In the genomic region with DNA sequence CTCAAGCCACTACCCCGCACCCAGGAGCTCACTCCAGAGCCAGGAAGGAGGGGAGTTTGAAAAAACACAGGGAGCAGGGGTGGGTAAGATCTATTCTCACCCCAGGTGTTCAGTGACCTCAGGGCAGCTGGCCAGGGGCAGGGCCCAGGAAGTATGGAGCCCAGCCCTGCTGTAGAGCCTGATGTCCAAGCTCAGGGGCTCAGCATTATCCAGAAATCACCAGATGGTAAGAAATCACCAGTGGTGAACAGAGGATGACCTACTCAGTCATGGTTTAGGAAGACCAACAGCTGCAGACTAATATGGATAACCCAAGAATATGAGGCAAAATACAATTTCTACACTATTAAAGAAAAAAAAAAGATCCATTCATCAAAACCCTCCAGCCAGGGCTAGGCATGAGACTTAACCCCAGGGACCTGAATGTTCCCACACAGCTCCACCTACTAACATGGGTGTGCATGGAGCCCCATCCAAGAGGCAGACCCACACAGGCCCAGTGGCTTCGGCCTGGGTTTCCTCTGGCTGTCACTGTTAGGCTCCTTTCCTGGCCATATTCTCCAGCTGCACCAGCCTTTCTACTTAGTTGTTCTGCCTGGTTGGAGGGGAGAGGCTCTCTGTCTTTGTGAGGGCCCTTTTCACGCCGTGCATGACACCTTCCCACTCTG, we compare ENCODE assay signal across 22 cellular contexts.
"Had no signal": no experiment of that assay in that cellular context is flagged by ENCODE, and none has a peak within 500 bp of the region (broad histone marks: within the 10 kb centered on the region; RNA-seq: fewer than 3 reads in every experiment).

No MANE protein-coding gene starts in this region.

- ATAC-seq: activated CD8-positive, alpha-beta T cell treated with anti-CD3 and anti-CD28 coated beads for 36 hours; activated T-cell treated with anti-CD3 and anti-CD28 coated beads, Interleukin-2, amount 50 U/mL, for 4 hours; activated T-helper 17 cell treated with anti-CD3 and anti-CD28 coated beads, Interleukin-2, amount 50 U/mL, for 72 hours; left lobe of liver; mucosa of descending colon; pancreas; stimulated activated naive CD8-positive, alpha-beta T cell treated with anti-CD3 and anti-CD28 coated beads, Interleukin-15, Interleukin-2, amounts not matched to agents 100 U/mL and 50 U/mL, for 24 hours had no signal

- H3K9me3 ChIP-seq: mucosa of descending colon, neutrophil, pancreas, prostate gland, testis, transverse colon had no signal

- H3K4me1 ChIP-seq: pancreas, prostate gland, testis, transverse colon had no signal

- H3K36me3 ChIP-seq: neutrophil, pancreas, prostate gland, transverse colon had no signal

- H3K4me3 ChIP-seq: lung, mucosa of descending colon, pancreas, prostate gland, testis, transverse colon had no signal

- H3K27ac ChIP-seq: neutrophil, pancreas, prostate gland, testis, transverse colon had no signal

- DNase-seq: activated B cell treated with CpG ODN at 0.5 μM for 24 hours; activated CD4-positive, alpha-beta T cell treated with anti-CD3 and anti-CD28 coated beads, Interleukin-2, amount 50 U/mL, for 1 hour; activated CD8-positive, alpha-beta T cell treated with anti-CD3 and anti-CD28 coated beads for 36 hours; activated gamma-delta T cell treated with Interleukin-2 at 50 U/mL for 16 hours; activated naive CD4-positive, alpha-beta T cell treated with anti-CD3 and anti-CD28 coated beads, Interleukin-2, amount 50 U/mL, for 16 hours; activated T-cell treated with anti-CD3 and anti-CD28 coated beads, Interleukin-2, amount 50 U/mL, for 4 hours; amniotic stem cell; central memory CD4-positive, alpha-beta T cell; head of caudate nucleus; pancreas; retina; stimulated activated CD4-positive, alpha-beta T cell treated with anti-CD3 and anti-CD28 coated beads, Interleukin-4, amount 100 ng/mL, for 1 hour; stimulated activated naive CD8-positive, alpha-beta T cell treated with anti-CD3 and anti-CD28 coated beads, Interleukin-15, Interleukin-2, amounts not matched to agents 100 U/mL and 50 U/mL, for 24 hours; T-helper 1 cell; testis; transverse colon had no signal

- H3K27me3 ChIP-seq: pancreas, testis had no signal
